Comparison of ENCODE assay signal across 9 cellular contexts in genomic region chr20:2946988-2947961, GRCh38.
A peak's percentile ranks its signal among the peaks of the same experiment; 100 is the strongest.
DNase-seq lines count a peak whose midpoint lies in the region; ATAC-seq and TF ChIP-seq lines count a peak whose summit lies in the region.
"Had no signal": no experiment of that assay in that cellular context is flagged by ENCODE, and none has a peak within 500 bp of the region (broad histone marks: within the 10 kb centered on the region; RNA-seq: fewer than 3 reads in every experiment).

No MANE protein-coding gene starts in this region.

- H3K27ac Mint-ChIP-seq in CD4-positive, alpha-beta memory T cell: peak overlapping the region in 6 of 7 donors; percentile 14 to 84 (median 47)
- peak overlapping the region; percentile 54 to 74 (median 63) for H3K27ac Mint-ChIP-seq in nephron
- H3K27ac Mint-ChIP-seq: T-helper 1 cell treated with Interleukin-12 subunit alpha and Interleukin-12 subunit beta and Interleukin-4 antibody, amounts not matched to agents 30 μg/mL and 1 μg/mL, for 36 hours had no signal

- no peak for TF ChIP-seq CTCF in nephron (IDR thresholded peaks at IDR 0.05; ENCODE audit: unreplicated experiment in 3 of 3)
- no peak for TF ChIP-seq CTCF in GM10266 (IDR thresholded peaks at IDR 0.05; ENCODE audit: control insufficient read depth, insufficient read depth, low read depth, missing control alignments)

- H3K36me3 Mint-ChIP-seq in CD4-positive, alpha-beta memory T cell: peaks cover 20 to 30% of the 10 kb centered on the region in 2 donors
- H3K36me3 Mint-ChIP-seq in nephron (ENCODE audit: low read depth): peaks cover 36% of the 10 kb centered on the region

- no peaks in the 10 kb centered on the region for H3K36me3 ChIP-seq in CD4-positive, alpha-beta memory T cell (ENCODE audit: insufficient read depth, low read length)
- H3K36me3 ChIP-seq in endocrine pancreas (ENCODE audit: control insufficient read depth, insufficient read depth, low read length): no peaks in the 10 kb centered on the region

- no peak overlapping the region for H3K4me3 Mint-ChIP-seq in CD4-positive, alpha-beta memory T cell
- peak overlapping the region in 2 of 3 experiments; percentile 8 for H3K4me3 Mint-ChIP-seq in nephron
- H3K4me3 Mint-ChIP-seq: T-helper 1 cell treated with Interleukin-12 subunit alpha and Interleukin-12 subunit beta and Interleukin-4 antibody, amounts not matched to agents 30 μg/mL and 1 μg/mL, for 36 hours had no signal

- CTCF ChIA-PET in CD4-positive, alpha-beta memory T cell (lab: Charles Lee; ENCODE audit: partially characterized antibody): no interaction called here

- intact Hi-C loops in CD4-positive, alpha-beta memory T cell (cut with micrococcal nuclease): no loop called here

- H3K4me3 ChIP-seq in CD4-positive, alpha-beta memory T cell (ENCODE audit: low read length in 2 of 2): no peak overlapping the region
- peak overlapping the region; percentile 22 for H3K4me3 ChIP-seq in endocrine pancreas (ENCODE audit: control insufficient read depth, insufficient read depth, low read length)

- POLR2A ChIA-PET in CD4-positive, alpha-beta memory T cell (lab: Charles Lee; ENCODE audit: partially characterized antibody): no interaction called here

- no peak overlapping the region for H3K9ac ChIP-seq in endocrine pancreas (ENCODE audit: control insufficient read depth, insufficient read depth, low read length)

- H3K27me3 Mint-ChIP-seq in CD4-positive, alpha-beta memory T cell: no peaks in the 10 kb centered on the region
- no peaks in the 10 kb centered on the region for H3K27me3 Mint-ChIP-seq in nephron (ENCODE audit: low read depth)

- H3K27ac ChIP-seq in CD4-positive, alpha-beta memory T cell (ENCODE audit: low read depth, low read length): no peak overlapping the region

- H3K9me3 Mint-ChIP-seq in CD4-positive, alpha-beta memory T cell: no peaks in the 10 kb centered on the region
- no peaks in the 10 kb centered on the region for H3K9me3 Mint-ChIP-seq in nephron
- H3K9me3 Mint-ChIP-seq: T-helper 1 cell treated with Interleukin-12 subunit alpha and Interleukin-12 subunit beta and Interleukin-4 antibody, amounts not matched to agents 30 μg/mL and 1 μg/mL, for 36 hours had no signal

- H3K4me1 ChIP-seq in CD4-positive, alpha-beta memory T cell (ENCODE audit: insufficient read depth, low read length): no peaks in the 10 kb centered on the region
- peaks cover 7% of the 10 kb centered on the region for H3K4me1 ChIP-seq in endocrine pancreas (ENCODE audit: control insufficient read depth, insufficient read depth, low read length)

- no peak for ATAC-seq in activated CD4-positive, CD25-positive, alpha-beta regulatory T cell treated with anti-CD3 and anti-CD28 coated beads, Interleukin-2, amount 50 U/mL, for 24 hours

- H3K9me3 ChIP-seq in CD4-positive, alpha-beta memory T cell (ENCODE audit: control insufficient read depth in 1 of 2, low read length in 2 of 2): no peaks in the 10 kb centered on the region
- H3K9me3 ChIP-seq in endocrine pancreas (ENCODE audit: control insufficient read depth, low read length): no peaks in the 10 kb centered on the region

- DNase-seq in CD4-positive, alpha-beta memory T cell: no peak
- DNase-seq in NCI-H69 (lab: John Stamatoyannopoulos, UW) (peak; percentile 95), GM19240 (ENCODE audit: insufficient read length, low spot score) (no peak), GM10266 (ENCODE audit: extremely low spot score) (no peak), UCSD-AML1 (lab: John Stamatoyannopoulos, UW; ENCODE audit: unreplicated experiment) (no peak)

- H3K4me1 Mint-ChIP-seq in CD4-positive, alpha-beta memory T cell: peaks cover 11 to 16% (median 15%) of the 10 kb centered on the region in 4 donors
- peaks cover 25% of the 10 kb centered on the region for H3K4me1 Mint-ChIP-seq in nephron

- H3K27me3 ChIP-seq in CD4-positive, alpha-beta memory T cell (ENCODE audit: insufficient read depth, low read length): no peaks in the 10 kb centered on the region
- H3K27me3 ChIP-seq in endocrine pancreas (ENCODE audit: control insufficient read depth, insufficient read depth, low read length): no peaks in the 10 kb centered on the region

Comparison
In these comparisons a context has a peak if more than half of its experiments do, and no peak if none do; other contexts are left out.
1. H3K4me3 Mint-ChIP-seq: peak in nephron (2 of 3); none in CD4-positive, alpha-beta memory T cell (0 of 8).